In genomic region chr16:81700071-81700779, GRCh38 we compare ENCODE assay signal across 20 cellular contexts.
A peak's percentile ranks its signal among the peaks of the same experiment; 100 is the strongest.
DNase-seq lines count a peak whose midpoint lies in the region; ATAC-seq and TF ChIP-seq lines count a peak whose summit lies in the region.
"Had no signal": no experiment of that assay in that cellular context is flagged by ENCODE, and none has a peak within 500 bp of the region (broad histone marks: within the 10 kb centered on the region; RNA-seq: fewer than 3 reads in every experiment).

No MANE protein-coding gene starts in this region.

- DNase-seq in CD4-positive, CD25-positive, alpha-beta regulatory T cell = no peak
- peak; percentile 53 for DNase-seq in HK-2 (ENCODE audit: unreplicated experiment)
- no peak for DNase-seq in activated naive CD8-positive, alpha-beta T cell treated with anti-CD3 and anti-CD28 coated beads, Interleukin-2, amount 50 U/mL, for 24 hours
- DNase-seq in myocyte (ENCODE audit: low read depth) = peak; percentile 79
- no peak for DNase-seq in T1000 (lab: John Stamatoyannopoulos, UW)
- DNase-seq in mammary epithelial cell = no peak
- DNase-seq in CD14-positive monocyte (ENCODE audit: low spot score) = no peak
- DNase-seq: activated CD4-positive, alpha-beta memory T cell treated with anti-CD3 and anti-CD28 coated beads for 36 hours; activated effector memory CD4-positive, alpha-beta T cell treated with anti-CD3 and anti-CD28 coated beads, Interleukin-2, amount 50 U/mL, for 16 hours; BE2C; DMS 273 treated with DMSO at 0.1 percent for 48 hours; esophagus squamous epithelium; immature natural killer cell; NCI-H2081 treated with DMSO at 0.1 percent for 48 hours; NCI-H748 treated with DMSO at 0.1 percent for 48 hours; occipital lobe; PC-3; SK-N-SH had no signal

- no TSS peak for BruUV-seq in mammary epithelial cell (replicated peaks; lab: Mats Ljungman, UMichigan)

- H3K36me3 ChIP-seq in CD4-positive, CD25-positive, alpha-beta regulatory T cell (ENCODE audit: control insufficient read depth, insufficient read depth, low read length) = peaks cover 28% of the 10 kb centered on the region
- H3K36me3 ChIP-seq in mammary epithelial cell (ENCODE audit: insufficient read depth, low read length) = peaks cover 10% of the 10 kb centered on the region
- H3K36me3 ChIP-seq: BE2C had no signal

- CTCF ChIA-PET in mammary epithelial cell (lab: Charles Lee; ENCODE audit: low non-redundant PET) = no interaction called here

- no peak overlapping the region for H3K9ac ChIP-seq in mammary epithelial cell (ENCODE audit: insufficient read depth, low read length)
- H3K9ac ChIP-seq: SK-N-SH had no signal

- TF ChIP-seq CTCF in mammary epithelial cell (conservative IDR thresholded peaks at IDR 0.05 in 1 of 2, IDR thresholded peaks at IDR 0.05 in 1 of 2; ENCODE audit: extremely low read depth in 1 of 2, insufficient read depth in 1 of 2, low read depth in 1 of 2, low read length in 2 of 2) = no peak
- TF ChIP-seq CTCF in CD14-positive monocyte (IDR thresholded peaks at IDR 0.05) = no peak

- H3K9me3 Mint-ChIP-seq in CD4-positive, CD25-positive, alpha-beta regulatory T cell = no peaks in the 10 kb centered on the region
- H3K9me3 Mint-ChIP-seq in activated naive CD8-positive, alpha-beta T cell treated with anti-CD3 and anti-CD28 coated beads, Interleukin-2, amount 50 U/mL, for 24 hours = no peaks in the 10 kb centered on the region
- peaks cover 0 to 5% (median 0%) of the 10 kb centered on the region in 7 donors for H3K9me3 Mint-ChIP-seq in CD14-positive monocyte
- H3K9me3 Mint-ChIP-seq: activated CD4-positive, alpha-beta memory T cell treated with anti-CD3 and anti-CD28 coated beads for 36 hours; immature natural killer cell had no signal

- no peaks in the 10 kb centered on the region for H3K9me3 ChIP-seq in CD4-positive, CD25-positive, alpha-beta regulatory T cell (ENCODE audit: control insufficient read depth in 2 of 2, low read length in 2 of 2)
- H3K9me3 ChIP-seq in mammary epithelial cell (replicated peaks; ENCODE audit: insufficient read depth, low read length) = no peaks in the 10 kb centered on the region
- H3K9me3 ChIP-seq: BE2C, esophagus squamous epithelium, SK-N-SH, thoracic aorta had no signal

- no peak overlapping the region for H3K4me3 Mint-ChIP-seq in CD4-positive, CD25-positive, alpha-beta regulatory T cell
- no peak overlapping the region for H3K4me3 Mint-ChIP-seq in activated naive CD8-positive, alpha-beta T cell treated with anti-CD3 and anti-CD28 coated beads, Interleukin-2, amount 50 U/mL, for 24 hours
- no peak overlapping the region for H3K4me3 Mint-ChIP-seq in CD14-positive monocyte
- H3K4me3 Mint-ChIP-seq: activated CD4-positive, alpha-beta memory T cell treated with anti-CD3 and anti-CD28 coated beads for 36 hours; immature natural killer cell had no signal

- peak overlapping the region in 2 of 3 donors; percentile 60 to 77 for H3K27ac Mint-ChIP-seq in CD4-positive, CD25-positive, alpha-beta regulatory T cell
- peak overlapping the region; percentile 49 for H3K27ac Mint-ChIP-seq in activated naive CD8-positive, alpha-beta T cell treated with anti-CD3 and anti-CD28 coated beads, Interleukin-2, amount 50 U/mL, for 24 hours
- peak overlapping the region in 2 of 7 donors; percentile 66 to 73 for H3K27ac Mint-ChIP-seq in CD14-positive monocyte
- H3K27ac Mint-ChIP-seq: activated CD4-positive, alpha-beta memory T cell treated with anti-CD3 and anti-CD28 coated beads for 36 hours had no signal

- 82% methylated on average over 19 of the region's 20 CpGs for WGBS in mammary epithelial cell (ENCODE audit: low coverage, missing lambda C conversion rate)

- H3K4me1 ChIP-seq in CD4-positive, CD25-positive, alpha-beta regulatory T cell (ENCODE audit: control insufficient read depth, insufficient read depth, low read length, poor library complexity, severe bottlenecking) = no peaks in the 10 kb centered on the region
- H3K4me1 ChIP-seq in mammary epithelial cell (ENCODE audit: insufficient read depth, low read length) = peaks cover 19% of the 10 kb centered on the region
- H3K4me1 ChIP-seq: BE2C had no signal

- H2AFZ ChIP-seq in mammary epithelial cell (ENCODE audit: low read depth, low read length) = no peak overlapping the region

- no peak overlapping the region for H3K27ac ChIP-seq in CD4-positive, CD25-positive, alpha-beta regulatory T cell (ENCODE audit: insufficient read depth, low read length, poor library complexity, severe bottlenecking)
- no peak overlapping the region for H3K27ac ChIP-seq in mammary epithelial cell (ENCODE audit: insufficient read depth, low read depth, low read length)
- H3K27ac ChIP-seq: esophagus squamous epithelium, thoracic aorta had no signal

- peaks cover 36% of the 10 kb centered on the region for H3K36me3 Mint-ChIP-seq in CD4-positive, CD25-positive, alpha-beta regulatory T cell
- peaks cover 11% of the 10 kb centered on the region for H3K36me3 Mint-ChIP-seq in activated naive CD8-positive, alpha-beta T cell treated with anti-CD3 and anti-CD28 coated beads, Interleukin-2, amount 50 U/mL, for 24 hours (ENCODE audit: low read depth)
- peaks cover 84 to 94% of the 10 kb centered on the region in 2 donors for H3K36me3 Mint-ChIP-seq in CD14-positive monocyte

- in situ Hi-C loops in mammary epithelial cell (cut with MboI; ENCODE audit: low sequenced_read_pairs in 2 of 2) = no loop called here

- H3K4me1 Mint-ChIP-seq in CD4-positive, CD25-positive, alpha-beta regulatory T cell = peaks cover 0 to 15% (median 9%) of the 10 kb centered on the region in 4 donors
- peaks cover 2% of the 10 kb centered on the region for H3K4me1 Mint-ChIP-seq in activated naive CD8-positive, alpha-beta T cell treated with anti-CD3 and anti-CD28 coated beads, Interleukin-2, amount 50 U/mL, for 24 hours
- no peaks in the 10 kb centered on the region for H3K4me1 Mint-ChIP-seq in CD14-positive monocyte

- no peak overlapping the region for H3K4me3 ChIP-seq in CD4-positive, CD25-positive, alpha-beta regulatory T cell (ENCODE audit: low read depth, low read length)
- no peak overlapping the region for H3K4me3 ChIP-seq in mammary epithelial cell (replicated peaks in 1 of 3; ENCODE audit: insufficient read depth in 1 of 3, low read depth in 2 of 3, low read length in 3 of 3)
- H3K4me3 ChIP-seq: esophagus squamous epithelium, thoracic aorta had no signal

- no peaks in the 10 kb centered on the region for H3K27me3 Mint-ChIP-seq in CD4-positive, CD25-positive, alpha-beta regulatory T cell
- H3K27me3 Mint-ChIP-seq in activated naive CD8-positive, alpha-beta T cell treated with anti-CD3 and anti-CD28 coated beads, Interleukin-2, amount 50 U/mL, for 24 hours = no peaks in the 10 kb centered on the region
- H3K27me3 Mint-ChIP-seq in CD14-positive monocyte (ENCODE audit: low read depth in 3 of 3) = no peaks in the 10 kb centered on the region
- H3K27me3 Mint-ChIP-seq: activated CD4-positive, alpha-beta memory T cell treated with anti-CD3 and anti-CD28 coated beads for 36 hours had no signal

- no peak overlapping the region for H3K4me2 ChIP-seq in mammary epithelial cell (ENCODE audit: insufficient read depth, low read depth, low read length)
- H3K4me2 ChIP-seq: SK-N-SH had no signal

- intact Hi-C loops in mammary epithelial cell (cut with micrococcal nuclease) = no loop called here
- intact Hi-C loops in CD14-positive monocyte (cut with micrococcal nuclease) = no loop called here

- H4K20me1 ChIP-seq in mammary epithelial cell (ENCODE audit: insufficient read depth, low read length) = no peaks in the 10 kb centered on the region

- no peaks in the 10 kb centered on the region for H3K27me3 ChIP-seq in CD4-positive, CD25-positive, alpha-beta regulatory T cell (ENCODE audit: control insufficient read depth, insufficient read depth, low read length)
- H3K27me3 ChIP-seq in mammary epithelial cell (ENCODE audit: insufficient read depth, low read length) = no peaks in the 10 kb centered on the region
- H3K27me3 ChIP-seq: BE2C, esophagus squamous epithelium had no signal

- dilution Hi-C loops in mammary epithelial cell (cut with HindIII; ENCODE audit: low sequenced_read_pairs) = loop anchor here (10.0 kb wide), 2 partner anchors 75 to 305 kb away; no protein-coding TSS in a partner anchor

- no peak for ATAC-seq in CD4-positive, CD25-positive, alpha-beta regulatory T cell (ENCODE audit: low read depth in 2 of 2)
- no peak for ATAC-seq in activated naive CD8-positive, alpha-beta T cell treated with anti-CD3 and anti-CD28 coated beads, Interleukin-2, amount 50 U/mL, for 24 hours
- no peak for ATAC-seq in GM21717 (IDR thresholded peaks at IDR 0.05; ENCODE audit: unreplicated experiment)
- ATAC-seq: PC-3 had no signal

- H3K79me2 ChIP-seq in mammary epithelial cell (ENCODE audit: insufficient read depth, low read length) = no peaks in the 10 kb centered on the region

Comparison
In these comparisons a context has a peak if more than half of its experiments do, and no peak if none do; other contexts are left out.
1. DNase-seq: peak in HK-2 (single experiment) and myocyte (single experiment); none in CD4-positive, CD25-positive, alpha-beta regulatory T cell (0 of 3), activated naive CD8-positive, alpha-beta T cell treated with anti-CD3 and anti-CD28 coated beads, Interleukin-2, amount 50 U/mL, for 24 hours (single experiment), T1000 (single experiment), mammary epithelial cell (single experiment) and CD14-positive monocyte (single experiment).